In genomic region chr19:3520166-3521103, GRCh38 we compare ENCODE assay signal across 1 cellular context.
A peak's percentile ranks its signal among the peaks of the same experiment; 100 is the strongest.
TF ChIP-seq lines count a peak whose summit lies in the region.

No MANE protein-coding gene starts in this region.

TF ChIP-seq in HepG2, 621 proteins besides CTCF, POLR2A, EP300 and RAD21:
- TF ChIP-seq MNT (IDR thresholded peaks at IDR 0.05) (peak; percentile 59), TCF12 (IDR thresholded peaks at IDR 0.05) (no peak), TCF12 (CRISPR knock-in tag; IDR thresholded peaks at IDR 0.05) (no peak)
